In genomic region chr11:105334025-105334714, GRCh38 we compare ENCODE assay signal across 23 cellular contexts.
DNase-seq lines count a peak whose midpoint lies in the region; ATAC-seq and TF ChIP-seq lines count a peak whose summit lies in the region.
"Had no signal": no experiment of that assay in that cellular context is flagged by ENCODE, and none has a peak within 500 bp of the region (broad histone marks: within the 10 kb centered on the region; RNA-seq: fewer than 3 reads in every experiment).

No MANE protein-coding gene starts in this region.

- H2BK15ac ChIP-seq in neuronal stem cell (ENCODE audit: low read length), result no peak overlapping the region

- H3K27me3 Mint-ChIP-seq in CD14-positive monocyte (ENCODE audit: low read depth in 3 of 3), result no peaks in the 10 kb centered on the region

- H3K9ac ChIP-seq in neuronal stem cell (ENCODE audit: low read depth, low read length, poor library complexity), result no peak overlapping the region
- H3K9ac ChIP-seq: BLaER1, KMS-11 had no signal

- H3K36me3 Mint-ChIP-seq in CD14-positive monocyte, result no peaks in the 10 kb centered on the region
- H3K36me3 Mint-ChIP-seq: CD8-positive, alpha-beta T cell had no signal

- peak overlapping the region; percentile 43 for H2AFZ ChIP-seq in neuronal stem cell (ENCODE audit: low read length)

- no peak overlapping the region for H3K23ac ChIP-seq in neuronal stem cell (ENCODE audit: low read depth, low read length, poor library complexity)

- H3K4ac ChIP-seq in neuronal stem cell (ENCODE audit: low read length), result no peak overlapping the region

- H3K4me1 ChIP-seq in body of pancreas, result peaks cover 4% of the 10 kb centered on the region
- no peaks in the 10 kb centered on the region for H3K4me1 ChIP-seq in neuronal stem cell (ENCODE audit: control insufficient read depth in 2 of 2, insufficient read depth in 1 of 2, low read depth in 1 of 2, low read length in 2 of 2)
- H3K4me1 ChIP-seq: BLaER1 had no signal

- no peaks in the 10 kb centered on the region for H3K27me3 ChIP-seq in body of pancreas
- H3K27me3 ChIP-seq in neuronal stem cell (ENCODE audit: control insufficient read depth in 3 of 3, insufficient read depth in 3 of 3, low read depth in 1 of 3, low read length in 3 of 3), result no peaks in the 10 kb centered on the region
- H3K27me3 ChIP-seq: BLaER1 had no signal

- TF ChIP-seq EP300 in Ishikawa (IDR thresholded peaks at IDR 0.05; ENCODE audit: borderline replicate concordance), result peak; percentile 84

- no peak overlapping the region for H3K14ac ChIP-seq in neuronal stem cell (ENCODE audit: low read length)

- H2BK5ac ChIP-seq in neuronal stem cell (ENCODE audit: low read length), result no peak overlapping the region

- no peak overlapping the region for H3K4me3 Mint-ChIP-seq in CD14-positive monocyte
- H3K4me3 Mint-ChIP-seq: CD8-positive, alpha-beta T cell; HFFc6 had no signal

- WGBS in body of pancreas, 2 donors, result 78 to 90% methylated on average over 3 to 11 of the region's 11 CpGs
- WGBS in neuronal stem cell (ENCODE audit: extremely low coverage in 2 of 2, insufficient read length in 2 of 2, insufficient replicate concordance in 1 of 2), 2 donors, result no CpG with 5 or more reads among the region's 11 CpGs

- no peak overlapping the region for H2AK5ac ChIP-seq in neuronal stem cell (ENCODE audit: low read depth, low read length)

- 0 out of 2 replicates have a peak, but pooled peaks have one; percentile 11 for TF ChIP-seq RAD21 in Ishikawa (IDR thresholded peaks at IDR 0.05; ENCODE audit: low read depth)

- H4K91ac ChIP-seq in neuronal stem cell (ENCODE audit: low read depth, low read length, poor library complexity), result no peak overlapping the region

- peak in 2 of 4 donors; percentile 7 to 16 for DNase-seq in body of pancreas
- DNase-seq in neuronal stem cell (ENCODE audit: low spot score), result no peak
- DNase-seq in CD14-positive monocyte (ENCODE audit: low spot score), result no peak
- no peak for DNase-seq in D341Med (ENCODE audit: low spot score)
- DNase-seq: CD8-positive, alpha-beta T cell; GF-D8; H7; HFFc6; NCI-H1105; NCI-H146; NCI-H2029; NCI-H2227 treated with DMSO at 0.1 percent for 48 hours; NCI-H510A; NCI-H774; RPMI8226; SHP77 had no signal

- H3K9me3 Mint-ChIP-seq in CD14-positive monocyte, result peaks cover 4 to 34% (median 17%) of the 10 kb centered on the region in 7 donors
- H3K9me3 Mint-ChIP-seq: HFFc6 had no signal

- no peak overlapping the region for H2BK12ac ChIP-seq in neuronal stem cell (ENCODE audit: low read length)

- H3K18ac ChIP-seq in neuronal stem cell (ENCODE audit: low read length), result no peak overlapping the region

- no peak overlapping the region for H3K4me2 ChIP-seq in neuronal stem cell (ENCODE audit: insufficient read depth, low read length, poor library complexity, severe bottlenecking)
- H3K4me2 ChIP-seq: BLaER1, KMS-11 had no signal

- intact Hi-C loops in body of pancreas (cut with DNase I) (no loop called here), CD14-positive monocyte (cut with micrococcal nuclease) (no loop called here)

- H3K4me1 Mint-ChIP-seq in CD14-positive monocyte, result no peaks in the 10 kb centered on the region

- TF ChIP-seq POLR2A in body of pancreas (IDR thresholded peaks at IDR 0.05), result no peak

- ATAC-seq in body of pancreas, result peak; percentile 36
- ATAC-seq in HG03175 (IDR thresholded peaks at IDR 0.05; ENCODE audit: unreplicated experiment), result no peak
- no peak for ATAC-seq in HG02678 (IDR thresholded peaks at IDR 0.05; ENCODE audit: unreplicated experiment)
- ATAC-seq: CD8-positive, alpha-beta T cell had no signal

- H3K4me3 ChIP-seq in body of pancreas (no peak overlapping the region), neuronal stem cell (ENCODE audit: low read length in 2 of 2) (no peak overlapping the region)
- H3K4me3 ChIP-seq: BLaER1, SK-N-MC had no signal

- H3K27ac Mint-ChIP-seq in CD14-positive monocyte, result peak overlapping the region in 1 of 7 donors; percentile 1
- H3K27ac Mint-ChIP-seq: CD8-positive, alpha-beta T cell; HFFc6 had no signal

- H3K79me1 ChIP-seq in neuronal stem cell (ENCODE audit: low read depth, low read length), result peaks cover 1% of the 10 kb centered on the region

- no peak overlapping the region for H4K8ac ChIP-seq in neuronal stem cell (ENCODE audit: low read depth, low read length)

- no peaks in the 10 kb centered on the region for H3K36me3 ChIP-seq in body of pancreas (replicated peaks in 1 of 2; ENCODE audit: insufficient read depth in 1 of 2, low read depth in 2 of 2)
- no peaks in the 10 kb centered on the region for H3K36me3 ChIP-seq in neuronal stem cell (replicated peaks in 1 of 2; ENCODE audit: control insufficient read depth in 2 of 2, insufficient read depth in 2 of 2, low read length in 2 of 2)
- H3K36me3 ChIP-seq: BLaER1 had no signal

- H3K27ac ChIP-seq in body of pancreas, result no peak overlapping the region
- no peak overlapping the region for H3K27ac ChIP-seq in neuronal stem cell (replicated peaks; ENCODE audit: low read length)
- H3K27ac ChIP-seq: BLaER1, HL-60, KMS-11, SK-N-MC had no signal

- H3K9me3 ChIP-seq in body of pancreas (no peaks in the 10 kb centered on the region), neuronal stem cell (replicated peaks in 1 of 2; ENCODE audit: control insufficient read depth in 2 of 2, insufficient read depth in 1 of 2, low read depth in 1 of 2, low read length in 2 of 2) (no peaks in the 10 kb centered on the region)

- H2BK120ac ChIP-seq in neuronal stem cell (ENCODE audit: low read depth, low read length), result no peak overlapping the region

- TF ChIP-seq CTCF in body of pancreas (IDR thresholded peaks at IDR 0.05), result no peak
- TF ChIP-seq CTCF in CD14-positive monocyte (IDR thresholded peaks at IDR 0.05), result no peak

TF ChIP-seq in Ishikawa, 13 proteins besides CTCF, POLR2A, EP300 and RAD21:
- TF ChIP-seq NFIC (IDR thresholded peaks at IDR 0.05) (peak; percentile 66), MAX (IDR thresholded peaks at IDR 0.05) (peak; percentile 78), CEBPB (IDR thresholded peaks at IDR 0.05) (no peak), CREB1 (IDR thresholded peaks at IDR 0.05; ENCODE audit: low read depth) (no peak), USF1 (IDR thresholded peaks at IDR 0.05) (no peak), YY1 (IDR thresholded peaks at IDR 0.05; ENCODE audit: low read depth) (peak; percentile 84), EGR1 (IDR thresholded peaks at IDR 0.05) (no peak), TAF1 (IDR thresholded peaks at IDR 0.05; ENCODE audit: low read depth) (no peak), FOXM1 (IDR thresholded peaks at IDR 0.05; ENCODE audit: borderline replicate concordance, low read depth) (peak; percentile 33; the same call in 1 of the 2 replicates), TEAD4 (IDR thresholded peaks at IDR 0.05) (peak; percentile 95), TCF12 (IDR thresholded peaks at IDR 0.05; ENCODE audit: low read depth) (peak; percentile 86)
